In the genomic region with DNA sequence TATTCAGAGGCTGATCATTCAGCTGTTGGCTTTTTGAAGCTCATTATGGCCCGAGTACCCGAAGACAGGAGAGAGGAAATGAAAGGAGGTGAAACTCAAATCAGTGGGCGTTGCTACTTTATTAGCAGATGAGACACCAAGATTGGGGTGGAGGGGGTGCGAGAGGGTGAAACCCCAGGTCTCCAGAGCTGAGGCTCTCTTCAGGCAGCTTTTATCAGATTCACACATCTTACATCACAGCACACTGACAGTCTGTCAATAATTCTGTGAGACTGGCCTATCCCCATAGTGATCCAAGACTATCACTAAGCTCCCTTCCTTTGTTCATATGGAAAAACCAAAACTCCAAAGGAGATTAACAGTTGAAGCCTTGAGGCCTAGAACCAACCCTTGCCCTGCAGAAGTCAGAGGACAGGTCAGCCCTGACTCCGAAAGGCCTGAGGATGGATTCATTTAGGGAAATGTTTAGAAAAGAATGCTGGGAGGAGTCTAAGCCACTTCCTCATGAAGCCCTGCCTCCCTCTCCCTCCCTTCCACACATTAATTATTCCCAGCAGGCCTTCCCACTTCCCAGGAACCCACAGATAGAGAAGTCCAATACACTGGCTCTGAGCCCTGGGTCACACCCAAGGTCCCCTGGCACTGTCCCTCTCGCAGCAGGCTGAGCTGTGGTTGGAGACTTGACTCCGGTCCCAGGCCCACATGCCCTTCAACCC, we compare ENCODE assay signal across 8 cellular contexts. TPM values are rescaled to one million over a fixed set of nuclear protein-coding genes. Genes with fewer than 3 reads are reported as not detected.
DNase-seq lines count a peak whose midpoint lies in the region; FAIRE-seq and TF ChIP-seq lines count a peak whose summit lies in the region.

No MANE protein-coding gene starts in this region.

- TF ChIP-seq CTCF in endothelial cell (IDR thresholded peaks at IDR 0.05; ENCODE audit: unreplicated experiment): no peak

- peaks cover 18% of the 10 kb centered on the region for H3K4me1 Mint-ChIP-seq in endothelial cell (ENCODE audit: unreplicated experiment)

- H3K4me3 Mint-ChIP-seq in endothelial cell (ENCODE audit: unreplicated experiment): no peak overlapping the region

- H3K9me3 Mint-ChIP-seq in endothelial cell (ENCODE audit: unreplicated experiment): no peaks in the 10 kb centered on the region

- FAIRE-seq in GM18507 (lab: Jason Lieb, UNC): peak; percentile 68

- peaks cover 6% of the 10 kb centered on the region for H3K27me3 Mint-ChIP-seq in endothelial cell (ENCODE audit: unreplicated experiment)

- peak overlapping the region; percentile 48 for H3K27ac Mint-ChIP-seq in endothelial cell (ENCODE audit: unreplicated experiment)

- H3K36me3 Mint-ChIP-seq in endothelial cell (ENCODE audit: low read depth, unreplicated experiment): peaks cover 6% of the 10 kb centered on the region

- DNase-seq in GM18507 (ENCODE audit: extremely low spot score, insufficient read length, low read depth) (no peak), T-helper 1 cell (peak in 3 of 5 donors; percentile 20 to 56 (median 33)), endothelial cell (ENCODE audit: low spot score) (no peak), renal cortical epithelial cell (ENCODE audit: low read depth) (peak; percentile 40), NCI-H748 treated with DMSO at 0.1 percent for 48 hours (lab: John Stamatoyannopoulos, UW) (no peak), DMS153 treated with DMSO at 0.1 percent for 48 hours (lab: John Stamatoyannopoulos, UW; ENCODE audit: unreplicated experiment) (no peak), iPS-NIHi7 (ENCODE audit: extremely low spot score) (no peak), COLO829 (ENCODE audit: low spot score) (no peak)

RNA-seq across cellular contexts. Expression of gene TRERF1, which starts 23.2 kb away (rescaled TPM):
- total RNA-seq in endothelial cell (ENCODE audit: unreplicated experiment): 8.7 TPM
- total RNA-seq in renal cortical epithelial cell: 0.35 and 1.3 TPM in 2 replicates

Comparison
In these comparisons a context has a peak if more than half of its experiments do, and no peak if none do; other contexts are left out.
1. DNase-seq: peak in T-helper 1 cell (3 of 5) and renal cortical epithelial cell (single experiment); none in GM18507 (single experiment), endothelial cell (single experiment), NCI-H748 treated with DMSO at 0.1 percent for 48 hours (single experiment), DMS153 treated with DMSO at 0.1 percent for 48 hours (single experiment), iPS-NIHi7 (single experiment) and COLO829 (single experiment).